22 cellular contexts compared by ENCODE assay signal in the genomic region with DNA sequence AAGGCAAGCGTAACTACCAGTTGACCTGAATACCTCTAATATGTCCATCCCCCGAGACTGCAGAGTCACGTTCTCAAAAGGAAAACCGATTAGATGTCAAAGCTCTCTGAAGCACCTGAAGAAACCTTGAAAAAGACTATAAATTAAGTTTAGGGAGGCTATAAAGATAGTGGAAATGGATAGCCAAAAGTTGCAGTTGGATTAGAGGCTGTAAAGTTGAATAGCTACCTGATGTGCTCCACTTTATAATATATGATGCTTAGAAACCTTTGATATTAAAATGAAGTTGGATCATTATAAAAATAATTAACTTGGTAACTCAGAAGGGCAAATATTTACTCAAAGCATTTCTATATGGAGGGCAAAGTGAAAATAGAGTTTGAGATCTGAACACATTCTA.
A peak's percentile ranks its signal among the peaks of the same experiment; 100 is the strongest.
DNase-seq lines count a peak whose midpoint lies in the region; ATAC-seq and TF ChIP-seq lines count a peak whose summit lies in the region.
"Had no signal": no experiment of that assay in that cellular context is flagged by ENCODE, and none has a peak within 500 bp of the region (broad histone marks: within the 10 kb centered on the region; RNA-seq: fewer than 3 reads in every experiment).

No MANE protein-coding gene starts in this region.

- H3K36me3 ChIP-seq in mucosa of descending colon (ENCODE audit: low read depth), result no peaks in the 10 kb centered on the region
- H3K36me3 ChIP-seq: BE2C, BLaER1 had no signal

- peak; percentile 82 for ATAC-seq in left colon
- peak; percentile 52 for ATAC-seq in mucosa of descending colon
- no peak for ATAC-seq in HG02852 (IDR thresholded peaks at IDR 0.05; ENCODE audit: unreplicated experiment)
- ATAC-seq: GM12878 had no signal

- DNase-seq in left colon (no peak), mucosa of descending colon (no peak), NCI-H526 treated with DMSO at 0.1 percent for 48 hours (lab: John Stamatoyannopoulos, UW) (no peak), NOMO-1 treated with dmso at 0.1 percent for 144 hours (lab: John Stamatoyannopoulos, UW; ENCODE audit: unreplicated experiment) (no peak)
- DNase-seq: 8988T; ACHN; BE2C; C1 segment of cervical spinal cord; CD4-positive, alpha-beta memory T cell; CD4-positive, CD25-positive, alpha-beta regulatory T cell; CD8-positive, alpha-beta memory T cell; COR-L47; DMS 273 treated with DMSO at 0.1 percent for 48 hours; DMS153; DMS53; DMS79; DND-41; EL; GDM1 had no signal

- no peak for TF ChIP-seq CTCF in mucosa of descending colon (IDR thresholded peaks at IDR 0.05)

- no peaks in the 10 kb centered on the region for H3K4me1 ChIP-seq in mucosa of descending colon (ENCODE audit: low read depth)
- H3K4me1 ChIP-seq: BE2C, BLaER1 had no signal

- H3K9me3 ChIP-seq in mucosa of descending colon, result no peaks in the 10 kb centered on the region
- H3K9me3 ChIP-seq: BE2C, BLaER1 had no signal

- H3K4me3 ChIP-seq in mucosa of descending colon, result no peak overlapping the region
- H3K4me3 ChIP-seq: BLaER1, GM12878 had no signal

- intact Hi-C loops in left colon (cut with DNase I, micrococcal nuclease) (no loop called here), mucosa of descending colon (cut with DNase I, micrococcal nuclease) (no loop called here)
